18 cellular contexts compared by ENCODE assay signal in genomic region chr12:101372431-101372830, GRCh38. TPM values are rescaled to one million over a fixed set of nuclear protein-coding genes. Genes with fewer than 3 reads are reported as not detected.
A peak's percentile ranks its signal among the peaks of the same experiment; 100 is the strongest.
DNase-seq lines count a peak whose midpoint lies in the region; ATAC-seq and TF ChIP-seq lines count a peak whose summit lies in the region.
"Had no signal": no experiment of that assay in that cellular context is flagged by ENCODE, and none has a peak within 500 bp of the region (broad histone marks: within the 10 kb centered on the region; RNA-seq: fewer than 3 reads in every experiment).

No MANE protein-coding gene starts in this region.

- no peaks in the 10 kb centered on the region for H3K4me1 ChIP-seq in osteoblast (ENCODE audit: insufficient read depth, low read length)
- H3K4me1 ChIP-seq: BLaER1 treated with 17β-estradiol and CSF1 and Interleukin-3, amounts not matched to agents 10 nM and 100 nM had no signal

- no peak for ATAC-seq in activated CD8-positive, alpha-beta T cell treated with anti-CD3 and anti-CD28 coated beads for 36 hours
- ATAC-seq in activated CD8-positive, alpha-beta T cell treated with anti-CD3 and anti-CD28 coated beads, Interleukin-2, amount 10 ng/mL, durations not matched to agents 7 days and 5 days = no peak
- no peak for ATAC-seq in WTC11
- ATAC-seq: CD8-positive, alpha-beta T cell; HCT116; HepG2 had no signal

- H3K9me3 Mint-ChIP-seq in activated CD8-positive, alpha-beta T cell treated with anti-CD3 and anti-CD28 coated beads for 36 hours = no peaks in the 10 kb centered on the region
- no peaks in the 10 kb centered on the region for H3K9me3 Mint-ChIP-seq in activated CD8-positive, alpha-beta T cell treated with anti-CD3 and anti-CD28 coated beads, Interleukin-2, amount 10 ng/mL, durations not matched to agents 7 days and 5 days (ENCODE audit: insufficient read depth)
- no peaks in the 10 kb centered on the region for H3K9me3 Mint-ChIP-seq in WTC11
- H3K9me3 Mint-ChIP-seq: CD8-positive, alpha-beta T cell; HFFc6 had no signal

- H3K4me3 Mint-ChIP-seq in activated CD8-positive, alpha-beta T cell treated with anti-CD3 and anti-CD28 coated beads for 36 hours = no peak overlapping the region
- no peak overlapping the region for H3K4me3 Mint-ChIP-seq in activated CD8-positive, alpha-beta T cell treated with anti-CD3 and anti-CD28 coated beads, Interleukin-2, amount 10 ng/mL, durations not matched to agents 7 days and 5 days
- H3K4me3 Mint-ChIP-seq in WTC11 = no peak overlapping the region
- H3K4me3 Mint-ChIP-seq: B cell; CD8-positive, alpha-beta T cell; HFFc6 had no signal

- no peak overlapping the region for H2AFZ ChIP-seq in osteoblast (ENCODE audit: low read length)

- peak overlapping the region; percentile 55 for H3K27ac Mint-ChIP-seq in activated CD8-positive, alpha-beta T cell treated with anti-CD3 and anti-CD28 coated beads for 36 hours
- H3K27ac Mint-ChIP-seq in activated CD8-positive, alpha-beta T cell treated with anti-CD3 and anti-CD28 coated beads, Interleukin-2, amount 10 ng/mL, durations not matched to agents 7 days and 5 days = no peak overlapping the region
- H3K27ac Mint-ChIP-seq in WTC11 = peak overlapping the region; percentile 50; the same call in 1 of the 2 replicates
- H3K27ac Mint-ChIP-seq: B cell; CD8-positive, alpha-beta T cell; HFFc6 had no signal

- intact Hi-C loops in activated CD8-positive, alpha-beta T cell treated with anti-CD3 and anti-CD28 coated beads for 36 hours (cut with micrococcal nuclease) = no loop called here

- H3K4me2 ChIP-seq in osteoblast (ENCODE audit: insufficient read depth, low read length) = no peak overlapping the region
- H3K4me2 ChIP-seq: BLaER1 treated with 17β-estradiol and CSF1 and Interleukin-3, amounts not matched to agents 10 nM and 100 nM had no signal

- no peaks in the 10 kb centered on the region for H3K79me2 ChIP-seq in osteoblast (ENCODE audit: insufficient read depth, low read length)

- H3K36me3 ChIP-seq in osteoblast (ENCODE audit: insufficient read depth, low read length) = peaks cover 47% of the 10 kb centered on the region

- no peaks in the 10 kb centered on the region for H3K4me1 Mint-ChIP-seq in activated CD8-positive, alpha-beta T cell treated with anti-CD3 and anti-CD28 coated beads for 36 hours (ENCODE audit: low read depth)
- H3K4me1 Mint-ChIP-seq in activated CD8-positive, alpha-beta T cell treated with anti-CD3 and anti-CD28 coated beads, Interleukin-2, amount 10 ng/mL, durations not matched to agents 7 days and 5 days (ENCODE audit: low read depth) = no peaks in the 10 kb centered on the region
- no peaks in the 10 kb centered on the region for H3K4me1 Mint-ChIP-seq in WTC11
- H3K4me1 Mint-ChIP-seq: B cell had no signal

- peaks cover 51% of the 10 kb centered on the region for H3K36me3 Mint-ChIP-seq in activated CD8-positive, alpha-beta T cell treated with anti-CD3 and anti-CD28 coated beads for 36 hours (ENCODE audit: low read depth)
- H3K36me3 Mint-ChIP-seq in activated CD8-positive, alpha-beta T cell treated with anti-CD3 and anti-CD28 coated beads, Interleukin-2, amount 10 ng/mL, durations not matched to agents 7 days and 5 days (ENCODE audit: low read depth) = peaks cover 46% of the 10 kb centered on the region
- H3K36me3 Mint-ChIP-seq in WTC11 = peaks cover 65% of the 10 kb centered on the region

- no peaks in the 10 kb centered on the region for H3K9me3 ChIP-seq in osteoblast (ENCODE audit: low read depth, low read length)
- H3K9me3 ChIP-seq: BLaER1 treated with 17β-estradiol and CSF1 and Interleukin-3, amounts not matched to agents 10 nM and 100 nM had no signal

- H3K4me3 ChIP-seq in osteoblast (ENCODE audit: insufficient read depth, low read length) = no peak overlapping the region
- H3K4me3 ChIP-seq: BLaER1 treated with 17β-estradiol and CSF1 and Interleukin-3, amounts not matched to agents 10 nM and 100 nM had no signal

- no peak for DNase-seq in activated CD8-positive, alpha-beta T cell treated with anti-CD3 and anti-CD28 coated beads for 36 hours
- no peak for DNase-seq in activated CD8-positive, alpha-beta T cell treated with anti-CD3 and anti-CD28 coated beads, Interleukin-2, amount 10 ng/mL, durations not matched to agents 7 days and 5 days
- DNase-seq in NCI-H2171 (lab: John Stamatoyannopoulos, UW) (peak; percentile 31), WTC11 (ENCODE audit: low spot score) (no peak), osteoblast (ENCODE audit: insufficient read length, low spot score, missing footprints) (peak; percentile 17), NOMO-1 treated with dmso at 0.1 percent for 144 hours (lab: John Stamatoyannopoulos, UW; ENCODE audit: unreplicated experiment) (no peak), NCI-H2196 (lab: John Stamatoyannopoulos, UW; ENCODE audit: unreplicated experiment) (no peak)
- DNase-seq: Calu3; CD8-positive, alpha-beta T cell; DMS79 treated with DMSO at 0.1 percent for 48 hours; GF-D8; GOT3; H7; HFFc6 had no signal

- CTCF ChIA-PET in activated CD8-positive, alpha-beta T cell treated with anti-CD3 and anti-CD28 coated beads for 36 hours (lab: Charles Lee) = interaction anchor here (1.6 kb wide), 1 partner anchor 49 kb away, joined by 7 read pairs; no protein-coding TSS in a partner anchor
- CTCF ChIA-PET in activated CD8-positive, alpha-beta T cell treated with anti-CD3 and anti-CD28 coated beads, Interleukin-2, amount 10 ng/mL, durations not matched to agents 7 days and 5 days (lab: Charles Lee) = interaction anchor here (0.8 kb wide), 1 partner anchor 49 kb away, joined by 3 read pairs; no protein-coding TSS in a partner anchor
- CTCF ChIA-PET in WTC11 (lab: Charles Lee) = no interaction called here

- no peak overlapping the region for H3K27ac ChIP-seq in osteoblast (ENCODE audit: low read depth, low read length)
- H3K27ac ChIP-seq: BLaER1 treated with 17β-estradiol and CSF1 and Interleukin-3, amounts not matched to agents 10 nM and 100 nM had no signal

- H4K20me1 ChIP-seq in osteoblast (ENCODE audit: insufficient read depth, low read length) = no peaks in the 10 kb centered on the region

- H3K27me3 Mint-ChIP-seq in activated CD8-positive, alpha-beta T cell treated with anti-CD3 and anti-CD28 coated beads for 36 hours = no peaks in the 10 kb centered on the region
- H3K27me3 Mint-ChIP-seq in activated CD8-positive, alpha-beta T cell treated with anti-CD3 and anti-CD28 coated beads, Interleukin-2, amount 10 ng/mL, durations not matched to agents 7 days and 5 days (ENCODE audit: low read depth) = no peaks in the 10 kb centered on the region
- H3K27me3 Mint-ChIP-seq in WTC11 (ENCODE audit: low read depth) = no peaks in the 10 kb centered on the region
- H3K27me3 Mint-ChIP-seq: B cell had no signal

- no peak for TF ChIP-seq CTCF in activated CD8-positive, alpha-beta T cell treated with anti-CD3 and anti-CD28 coated beads for 36 hours (IDR thresholded peaks at IDR 0.05)
- no peak for TF ChIP-seq CTCF in WTC11 (IDR thresholded peaks at IDR 0.05)
- no peak for TF ChIP-seq CTCF in osteoblast (IDR thresholded peaks at IDR 0.05; ENCODE audit: extremely low read depth, low read depth, low read length)

- no peaks in the 10 kb centered on the region for H3K27me3 ChIP-seq in osteoblast (ENCODE audit: insufficient read depth, low read length)
- H3K27me3 ChIP-seq: BLaER1 treated with 17β-estradiol and CSF1 and Interleukin-3, amounts not matched to agents 10 nM and 100 nM had no signal

- POLR2A ChIA-PET in activated CD8-positive, alpha-beta T cell treated with anti-CD3 and anti-CD28 coated beads for 36 hours (lab: Charles Lee) = no interaction called here
- POLR2A ChIA-PET in activated CD8-positive, alpha-beta T cell treated with anti-CD3 and anti-CD28 coated beads, Interleukin-2, amount 10 ng/mL, durations not matched to agents 7 days and 5 days (lab: Charles Lee) = no interaction called here
- POLR2A ChIA-PET in WTC11 (lab: Charles Lee) = no interaction called here

TF ChIP-seq in WTC11, 78 proteins besides CTCF, POLR2A, EP300 and RAD21 (continues in another document):
- TF ChIP-seq HMGXB4 (CRISPR knock-in tag; IDR thresholded peaks at IDR 0.05) = no peak

RNA-seq across cellular contexts. Expression of gene ARL1, which starts 35.1 kb away (rescaled TPM):
- total RNA-seq in activated CD8-positive, alpha-beta T cell treated with anti-CD3 and anti-CD28 coated beads for 36 hours = 10 to 100 TPM; 52.5 to 58.6 TPM
- total RNA-seq in activated CD8-positive, alpha-beta T cell treated with anti-CD3 and anti-CD28 coated beads, Interleukin-2, amount 10 ng/mL, durations not matched to agents 7 days and 5 days = 10 to 100 TPM; 40.1 to 40.4 TPM
- total RNA-seq in WTC11 (2021) = 67.8 to 72.3 TPM (median 68.3 TPM) in 3 replicates
- 90.8 and 94.9 TPM in 2 replicates for total RNA-seq in osteoblast

Comparison
In these comparisons a context has a peak if more than half of its experiments do, and no peak if none do; other contexts are left out.
1. DNase-seq: peak in NCI-H2171 (single experiment) and osteoblast (single experiment); none in activated CD8-positive, alpha-beta T cell treated with anti-CD3 and anti-CD28 coated beads for 36 hours (single experiment), activated CD8-positive, alpha-beta T cell treated with anti-CD3 and anti-CD28 coated beads, Interleukin-2, amount 10 ng/mL, durations not matched to agents 7 days and 5 days (single experiment), WTC11 (single experiment), NOMO-1 treated with dmso at 0.1 percent for 144 hours (single experiment) and NCI-H2196 (single experiment).